ENCODE assay signal across 23 cellular contexts in genomic region chr4:33134366-33134765, GRCh38.
"Had no signal": no experiment of that assay in that cellular context is flagged by ENCODE, and none has a peak within 500 bp of the region (broad histone marks: within the 10 kb centered on the region; RNA-seq: fewer than 3 reads in every experiment).

No MANE protein-coding gene starts in this region.

- DNase-seq: cortex of kidney; dorsolateral prefrontal cortex; effector CD8-positive, alpha-beta T cell; glutamatergic neuron; kidney; left cardiac atrium; left ventricle myocardium inferior; lower lobe of right lung; naive B cell; occipital lobe; pancreas; retina; spleen; stimulated activated CD4-positive, alpha-beta T cell treated with anti-CD3 and anti-CD28 coated beads, Interleukin-15, amount 100 ng/mL, for 24 hours; stimulated activated CD4-positive, alpha-beta T cell treated with anti-CD3 and anti-CD28 coated beads, Interleukin-1b, Interleukin-23, amount 100 ng/mL, for 48 hours; stimulated activated CD4-positive, alpha-beta T cell treated with anti-CD3 and anti-CD28 coated beads, Interleukin-4, amount 100 ng/mL, for 4 hours; stimulated activated naive B cell treated with anti-CD40 and anti-IgM and Interleukin-4, amounts not matched to agents 10 μg/mL and 1 μg/mL and 100 μg/mL, for 72 hours; stimulated activated naive CD8-positive, alpha-beta T cell treated with anti-CD3 and anti-CD28 coated beads, Interleukin-15, amount 100 ng/mL, for 72 hours; testis had no signal

- H3K9me3 Mint-ChIP-seq: nephron had no signal

- ATAC-seq: gastroesophageal sphincter; left cardiac atrium; lower lobe of right lung; pancreas; sciatic nerve; stimulated activated naive B cell treated with anti-CD40 and anti-IgM and Interleukin-4, amounts not matched to agents 10 μg/mL and 1 μg/mL and 100 μg/mL, for 72 hours; stimulated activated naive CD8-positive, alpha-beta T cell treated with anti-CD3 and anti-CD28 coated beads, Interleukin-15, amount 100 ng/mL, for 72 hours had no signal

- H3K4me3 Mint-ChIP-seq: memory B cell; naive B cell; nephron; stimulated activated naive B cell treated with anti-CD40 and anti-IgM and Interleukin-4, amounts not matched to agents 10 μg/mL and 1 μg/mL and 100 μg/mL, for 72 hours; stimulated activated naive CD8-positive, alpha-beta T cell treated with anti-CD3 and anti-CD28 coated beads, Interleukin-15, amount 100 ng/mL, for 72 hours had no signal

- H3K27me3 Mint-ChIP-seq: memory B cell; naive B cell; stimulated activated naive B cell treated with anti-CD40 and anti-IgM and Interleukin-4, amounts not matched to agents 10 μg/mL and 1 μg/mL and 100 μg/mL, for 72 hours; stimulated activated naive CD8-positive, alpha-beta T cell treated with anti-CD3 and anti-CD28 coated beads, Interleukin-15, amount 100 ng/mL, for 72 hours had no signal

- H3K27ac Mint-ChIP-seq: memory B cell; naive B cell; nephron; stimulated activated naive B cell treated with anti-CD40 and anti-IgM and Interleukin-4, amounts not matched to agents 10 μg/mL and 1 μg/mL and 100 μg/mL, for 72 hours; stimulated activated naive CD8-positive, alpha-beta T cell treated with anti-CD3 and anti-CD28 coated beads, Interleukin-15, amount 100 ng/mL, for 72 hours had no signal

- H3K4me1 Mint-ChIP-seq: memory B cell; naive B cell; nephron; stimulated activated naive B cell treated with anti-CD40 and anti-IgM and Interleukin-4, amounts not matched to agents 10 μg/mL and 1 μg/mL and 100 μg/mL, for 72 hours; stimulated activated naive CD8-positive, alpha-beta T cell treated with anti-CD3 and anti-CD28 coated beads, Interleukin-15, amount 100 ng/mL, for 72 hours had no signal

- H3K36me3 Mint-ChIP-seq: memory B cell; naive B cell; stimulated activated naive B cell treated with anti-CD40 and anti-IgM and Interleukin-4, amounts not matched to agents 10 μg/mL and 1 μg/mL and 100 μg/mL, for 72 hours had no signal
